15 cellular contexts compared by ENCODE assay signal in the genomic region with DNA sequence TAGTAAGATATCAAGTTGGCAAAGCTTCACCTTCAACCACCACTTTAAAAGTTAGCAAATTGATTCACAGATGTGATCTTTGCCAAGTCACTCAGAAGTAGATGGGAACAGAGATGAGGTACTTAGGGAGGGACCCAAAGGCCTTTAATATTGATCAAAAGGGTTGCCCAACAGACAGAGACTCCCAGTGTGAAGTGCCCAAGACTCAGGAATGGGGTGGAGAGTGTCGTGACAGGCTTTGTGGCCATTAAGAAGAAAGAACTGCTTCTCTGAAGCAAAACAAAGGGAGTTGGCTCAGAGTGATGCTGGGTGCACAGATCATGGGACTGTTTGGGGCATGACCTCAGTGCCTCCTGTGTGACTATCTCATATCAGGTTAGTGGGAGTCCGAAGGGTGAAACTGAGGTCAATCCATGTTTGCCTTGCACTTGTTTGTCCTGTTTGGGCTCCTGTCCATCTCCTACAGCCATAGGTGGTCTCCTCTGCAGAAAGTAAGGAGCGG.
DNase-seq lines count a peak whose midpoint lies in the region; ATAC-seq and TF ChIP-seq lines count a peak whose summit lies in the region.
"Had no signal": no experiment of that assay in that cellular context is flagged by ENCODE, and none has a peak within 500 bp of the region (broad histone marks: within the 10 kb centered on the region; RNA-seq: fewer than 3 reads in every experiment).

No MANE protein-coding gene starts in this region.

- H3K9me2 ChIP-seq in PC-9 (ENCODE audit: insufficient read depth) = peaks cover 4% of the 10 kb centered on the region
- no peaks in the 10 kb centered on the region for H3K9me2 ChIP-seq in hepatocyte (replicated peaks; ENCODE audit: insufficient read depth)

- H3K9me3 Mint-ChIP-seq in progenitor cell of endocrine pancreas (ENCODE audit: low read depth) = peaks cover 25% of the 10 kb centered on the region
- H3K9me3 Mint-ChIP-seq: HFFc6 had no signal

- CTCF ChIA-PET in PC-9 (lab: Charles Lee) = no interaction called here

- H3K27me3 ChIP-seq in PC-9 (ENCODE audit: insufficient read depth, low read depth) (no peaks in the 10 kb centered on the region), hepatocyte (no peaks in the 10 kb centered on the region)

- POLR2A ChIA-PET in PC-9 (lab: Charles Lee; ENCODE audit: unreplicated experiment) = no interaction called here

- H3K4me3 ChIP-seq in PC-9 (no peak overlapping the region), hepatocyte (no peak overlapping the region)

- 64% methylated on average over 3 of the region's 3 CpGs for WGBS in hepatocyte (ENCODE audit: low lambda C conversion rate, missing lambda C conversion rate)

- ATAC-seq in HG02840 (IDR thresholded peaks at IDR 0.05; ENCODE audit: low FRiP score, unreplicated experiment) = no peak

- no peak overlapping the region for H3K4me3 Mint-ChIP-seq in progenitor cell of endocrine pancreas (ENCODE audit: low read depth)
- H3K4me3 Mint-ChIP-seq: HFFc6, IgD-negative memory B cell had no signal

- peaks cover 13% of the 10 kb centered on the region; the same call in 1 of the 2 replicates for H3K4me1 ChIP-seq in PC-9 (replicated peaks; ENCODE audit: insufficient read depth)
- no peaks in the 10 kb centered on the region for H3K4me1 ChIP-seq in hepatocyte (ENCODE audit: insufficient read depth)

- DNase-seq in HT-29 (ENCODE audit: low spot score) (peak; percentile 27), PC-9 (peak in 1 of 2 experiments; percentile 43), hepatocyte (ENCODE audit: low spot score) (peak; percentile 45), progenitor cell of endocrine pancreas (ENCODE audit: low spot score, unreplicated experiment) (no peak), middle frontal gyrus (ENCODE audit: extremely low spot score, low spot score) (no peak), putamen (ENCODE audit: low spot score) (no peak)
- DNase-seq: COR-L47, DMS153, HFFc6, NCI-H1436, NCI-H2171 treated with DMSO at 0.1 percent for 48 hours, NCI-H446 treated with DMSO at 0.1 percent for 48 hours had no signal

- H3K36me3 ChIP-seq in PC-9 (ENCODE audit: low read depth) = no peaks in the 10 kb centered on the region
- H3K36me3 ChIP-seq in hepatocyte (replicated peaks; ENCODE audit: insufficient read depth, low read depth) = no peaks in the 10 kb centered on the region

- intact Hi-C loops in PC-9 (cut with micrococcal nuclease; ENCODE audit: unreplicated experiment) = no loop called here

- H3K9me3 ChIP-seq in PC-9 (ENCODE audit: insufficient read depth, low read depth) (peaks cover 5% of the 10 kb centered on the region; the same call in 1 of the 2 replicates), hepatocyte (ENCODE audit: low read depth) (no peaks in the 10 kb centered on the region)

- H3K36me3 Mint-ChIP-seq in progenitor cell of endocrine pancreas (ENCODE audit: insufficient read depth) = peaks cover 40% of the 10 kb centered on the region
- H3K36me3 Mint-ChIP-seq: IgD-negative memory B cell had no signal

- H3K27me3 Mint-ChIP-seq in progenitor cell of endocrine pancreas = no peaks in the 10 kb centered on the region

- H3K4me1 Mint-ChIP-seq in progenitor cell of endocrine pancreas (ENCODE audit: low read depth) = peaks cover 29% of the 10 kb centered on the region
- H3K4me1 Mint-ChIP-seq: IgD-negative memory B cell had no signal

- BruUV-seq in PC-9 (replicated peaks; lab: Mats Ljungman, UMichigan) = no TSS peak

- H3K4me2 ChIP-seq in PC-9 (no peak overlapping the region; the same call in 1 of the 2 replicates), hepatocyte (no peak overlapping the region)

- no peaks in the 10 kb centered on the region for H4K20me1 ChIP-seq in PC-9 (ENCODE audit: insufficient read depth)
- H4K20me1 ChIP-seq in hepatocyte (ENCODE audit: insufficient read depth, poor library complexity, severe bottlenecking) = no peaks in the 10 kb centered on the region

- TF ChIP-seq CTCF in PC-9 (conservative IDR thresholded peaks at IDR 0.05) (no peak), hepatocyte (IDR thresholded peaks at IDR 0.05; ENCODE audit: poor library complexity) (no peak), progenitor cell of endocrine pancreas (IDR thresholded peaks at IDR 0.05; ENCODE audit: unreplicated experiment) (no peak)

- H3K27ac Mint-ChIP-seq in progenitor cell of endocrine pancreas = peak overlapping the region; percentile 80
- H3K27ac Mint-ChIP-seq: HFFc6 had no signal

- no peak overlapping the region for H3K27ac ChIP-seq in PC-9
- peak overlapping the region; percentile 67 for H3K27ac ChIP-seq in hepatocyte
- H3K27ac ChIP-seq: C4-2B had no signal

- H2AFZ ChIP-seq in PC-9 (peak overlapping the region; percentile 61), hepatocyte (no peak overlapping the region)

- H3K79me2 ChIP-seq in PC-9 (ENCODE audit: low read depth) (no peaks in the 10 kb centered on the region), hepatocyte (no peaks in the 10 kb centered on the region)

- no peaks in the 10 kb centered on the region for H3F3A ChIP-seq in PC-9 (ENCODE audit: insufficient read depth, low read depth)

Comparison
In these comparisons a context has a peak if more than half of its experiments do, and no peak if none do; other contexts are left out.
1. DNase-seq: peak in HT-29 (single experiment) and hepatocyte (single experiment); none in progenitor cell of endocrine pancreas (single experiment), middle frontal gyrus (single experiment) and putamen (single experiment).